Comparison of ENCODE assay signal across 32 cellular contexts in the genomic region with DNA sequence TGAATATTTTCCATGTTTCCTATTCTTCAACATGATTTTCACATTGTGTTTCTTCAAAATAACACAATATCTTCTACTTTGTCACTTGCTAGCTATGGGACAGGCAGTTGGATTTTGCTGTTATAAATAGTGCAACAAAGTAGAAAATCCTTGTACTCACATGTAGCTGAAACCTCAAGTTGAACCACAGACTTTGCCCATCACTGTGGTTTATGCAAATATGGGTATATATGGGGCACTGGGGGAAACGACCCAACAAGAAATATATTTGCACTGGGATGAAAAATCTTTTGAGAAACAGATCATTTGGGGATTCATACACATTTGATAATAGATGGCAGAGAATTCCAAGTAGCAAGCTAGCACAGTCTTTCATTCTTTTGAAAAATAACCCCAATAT.
"Had no signal": no experiment of that assay in that cellular context is flagged by ENCODE, and none has a peak within 500 bp of the region (broad histone marks: within the 10 kb centered on the region; RNA-seq: fewer than 3 reads in every experiment).

No MANE protein-coding gene starts in this region.

- H3K4me3 ChIP-seq: PC-9 had no signal

- H3K27ac ChIP-seq: PC-9, VCaP had no signal

- DNase-seq: activated B cell treated with CpG ODN at 0.5 μM for 24 hours; activated CD4-positive, alpha-beta memory T cell treated with anti-CD3 and anti-CD28 coated beads, Interleukin-2, amount 10 ng/mL, durations not matched to agents 7 days and 5 days; activated CD4-positive, alpha-beta T cell treated with anti-CD3 and anti-CD28 coated beads for 4 hours; activated CD4-positive, CD25-positive, alpha-beta regulatory T cell treated with anti-CD3 and anti-CD28 coated beads, Interleukin-2, amount 50 U/mL, for 72 hours; activated CD8-positive, alpha-beta memory T cell treated with anti-CD3 and anti-CD28 coated beads for 24 hours; activated CD8-positive, alpha-beta memory T cell treated with anti-CD3 and anti-CD28 coated beads, Interleukin-2, amount 10 ng/mL, durations not matched to agents 7 days and 5 days; activated CD8-positive, alpha-beta memory T cell treated with anti-CD3 and anti-CD28 coated beads, Interleukin-2, amount 50 U/mL, for 48 hours; activated effector memory CD4-positive, alpha-beta T cell treated with Interleukin-2 at 50 U/mL for 16 hours; activated naive CD4-positive, alpha-beta T cell treated with anti-CD3 and anti-CD28 coated beads, Interleukin-2, amount 10 ng/mL, durations not matched to agents 7 days and 5 days; activated naive CD8-positive, alpha-beta T cell treated with anti-CD3 and anti-CD28 coated beads, Interleukin-2, amount 50 U/mL, for 24 hours; activated T-cell treated with anti-CD3 and anti-CD28 coated beads, Interleukin-2, amount 50 U/mL, for 48 hours; anterior cingulate cortex; caudate nucleus; cerebellar nuclear complex; NCI-H1092 treated with DMSO at 0.1 percent for 48 hours; NCI-H1417; NCI-H146; NCI-H187; NCI-H2029 treated with DMSO at 0.1 percent for 48 hours; NCI-H2107; NCI-H2171 treated with DMSO at 0.1 percent for 48 hours; NCI-H2227 treated with DMSO at 0.1 percent for 48 hours; NCI-H446 treated with DMSO at 0.1 percent for 48 hours; NCI-H524; NK-92 treated with Interleukin-12 subunit alpha and Interleukin-12 subunit beta, amount 100 ng/mL, for 24 hours; PC-9; Right ventricle myocardium superior; SW 1271; T-helper 1 cell; T-helper 2 cell; T-helper 9 cell had no signal

- ATAC-seq: activated CD8-positive, alpha-beta memory T cell treated with anti-CD3 and anti-CD28 coated beads, Interleukin-2, amount 10 ng/mL, durations not matched to agents 7 days and 5 days; activated naive CD8-positive, alpha-beta T cell treated with anti-CD3 and anti-CD28 coated beads, Interleukin-2, amount 50 U/mL, for 24 hours had no signal
